6 cellular contexts compared by ENCODE assay signal in genomic region chr16:680967-681745, GRCh38. TPM values are rescaled to one million over a fixed set of nuclear protein-coding genes. Genes with fewer than 3 reads are reported as not detected.
DNase-seq lines count a peak whose midpoint lies in the region; ATAC-seq lines count a peak whose summit lies in the region.

No MANE protein-coding gene starts in this region.

- H3K36me3 Mint-ChIP-seq in activated T-helper 17 cell treated with anti-CD3 and anti-CD28 coated beads, Interleukin-2, amount 50 U/mL, for 72 hours (ENCODE audit: low read depth) = peaks cover 34% of the 10 kb centered on the region

- H3K4me3 Mint-ChIP-seq in activated T-helper 17 cell treated with anti-CD3 and anti-CD28 coated beads, Interleukin-2, amount 50 U/mL, for 72 hours = peak overlapping the region; percentile 73

- H3K9me3 Mint-ChIP-seq in activated T-helper 17 cell treated with anti-CD3 and anti-CD28 coated beads, Interleukin-2, amount 50 U/mL, for 72 hours = no peaks in the 10 kb centered on the region

- H3K4me1 Mint-ChIP-seq in activated T-helper 17 cell treated with anti-CD3 and anti-CD28 coated beads, Interleukin-2, amount 50 U/mL, for 72 hours = peaks cover 4% of the 10 kb centered on the region

- DNase-seq in activated CD8-positive, alpha-beta memory T cell treated with anti-CD3 and anti-CD28 coated beads for 24 hours = peak; percentile 70
- no peak for DNase-seq in activated CD8-positive, alpha-beta memory T cell treated with anti-CD3 and anti-CD28 coated beads, Interleukin-2, amount 50 U/mL, for 4 hours
- DNase-seq in lung microvascular endothelial cell (ENCODE audit: low read depth in 2 of 2) = peak; percentile 43 to 45
- DNase-seq in NCI-H1417 treated with DMSO at 0.1 percent for 48 hours (lab: John Stamatoyannopoulos, UW) = no peak

- no peak for ATAC-seq in activated T-helper 17 cell treated with anti-CD3 and anti-CD28 coated beads, Interleukin-2, amount 50 U/mL, for 72 hours (replicated peaks)
- ATAC-seq in esophagus mucosa = no peak

- peak overlapping the region; percentile 62 for H3K27ac Mint-ChIP-seq in activated T-helper 17 cell treated with anti-CD3 and anti-CD28 coated beads, Interleukin-2, amount 50 U/mL, for 72 hours

- no peaks in the 10 kb centered on the region for H3K27me3 Mint-ChIP-seq in activated T-helper 17 cell treated with anti-CD3 and anti-CD28 coated beads, Interleukin-2, amount 50 U/mL, for 72 hours

RNA-seq across cellular contexts. Expression of gene STUB1, which starts 0.9 kb away (rescaled TPM):
- total RNA-seq in activated T-helper 17 cell treated with anti-CD3 and anti-CD28 coated beads, Interleukin-2, amount 50 U/mL, for 72 hours = 10 to 100 TPM; 47.5 to 98.2 TPM
- total RNA-seq in lung microvascular endothelial cell = 90.7 and 113 TPM in 2 replicates
- 87.5 TPM for total RNA-seq in esophagus mucosa

RNA-seq across cellular contexts. Expression of gene JMJD8, which starts 3.0 kb away (rescaled TPM):
- total RNA-seq in activated T-helper 17 cell treated with anti-CD3 and anti-CD28 coated beads, Interleukin-2, amount 50 U/mL, for 72 hours = 10 to 100 TPM; 16.8 to 26.8 TPM
- 20.2 and 22.4 TPM in 2 replicates for total RNA-seq in lung microvascular endothelial cell
- total RNA-seq in esophagus mucosa = 31.7 TPM

RNA-seq across cellular contexts. Expression of gene RHBDL1, which starts 5.7 kb away (rescaled TPM):
- total RNA-seq in activated T-helper 17 cell treated with anti-CD3 and anti-CD28 coated beads, Interleukin-2, amount 50 U/mL, for 72 hours = 1 to 10 TPM; 2.9 to 5.4 TPM
- total RNA-seq in lung microvascular endothelial cell (under 0.01 and 0.22 TPM in 2 replicates), esophagus mucosa (1.0 TPM)

RNA-seq across cellular contexts. Expression of gene WDR24, which starts 9.0 kb away (rescaled TPM):
- 10 to 100 TPM; 15.6 to 18.7 TPM for total RNA-seq in activated T-helper 17 cell treated with anti-CD3 and anti-CD28 coated beads, Interleukin-2, amount 50 U/mL, for 72 hours
- total RNA-seq in lung microvascular endothelial cell (1.7 and 3.2 TPM in 2 replicates), esophagus mucosa (7.4 TPM)

RNA-seq across cellular contexts. Expression of gene RHOT2, which starts 13.2 kb away (rescaled TPM):
- 100 to 1,000 TPM; 134 to 149 TPM for total RNA-seq in activated T-helper 17 cell treated with anti-CD3 and anti-CD28 coated beads, Interleukin-2, amount 50 U/mL, for 72 hours
- 20.0 and 25.4 TPM in 2 replicates for total RNA-seq in lung microvascular endothelial cell
- 58.7 TPM for total RNA-seq in esophagus mucosa

Comparison
In these comparisons a context has a peak if more than half of its experiments do, and no peak if none do; other contexts are left out.
1. DNase-seq: peak in activated CD8-positive, alpha-beta memory T cell treated with anti-CD3 and anti-CD28 coated beads for 24 hours (single experiment) and lung microvascular endothelial cell (2 of 2); none in activated CD8-positive, alpha-beta memory T cell treated with anti-CD3 and anti-CD28 coated beads, Interleukin-2, amount 50 U/mL, for 4 hours (single experiment) and NCI-H1417 treated with DMSO at 0.1 percent for 48 hours (single experiment).